ENCODE assay signal across 2 cellular contexts in the genomic region with DNA sequence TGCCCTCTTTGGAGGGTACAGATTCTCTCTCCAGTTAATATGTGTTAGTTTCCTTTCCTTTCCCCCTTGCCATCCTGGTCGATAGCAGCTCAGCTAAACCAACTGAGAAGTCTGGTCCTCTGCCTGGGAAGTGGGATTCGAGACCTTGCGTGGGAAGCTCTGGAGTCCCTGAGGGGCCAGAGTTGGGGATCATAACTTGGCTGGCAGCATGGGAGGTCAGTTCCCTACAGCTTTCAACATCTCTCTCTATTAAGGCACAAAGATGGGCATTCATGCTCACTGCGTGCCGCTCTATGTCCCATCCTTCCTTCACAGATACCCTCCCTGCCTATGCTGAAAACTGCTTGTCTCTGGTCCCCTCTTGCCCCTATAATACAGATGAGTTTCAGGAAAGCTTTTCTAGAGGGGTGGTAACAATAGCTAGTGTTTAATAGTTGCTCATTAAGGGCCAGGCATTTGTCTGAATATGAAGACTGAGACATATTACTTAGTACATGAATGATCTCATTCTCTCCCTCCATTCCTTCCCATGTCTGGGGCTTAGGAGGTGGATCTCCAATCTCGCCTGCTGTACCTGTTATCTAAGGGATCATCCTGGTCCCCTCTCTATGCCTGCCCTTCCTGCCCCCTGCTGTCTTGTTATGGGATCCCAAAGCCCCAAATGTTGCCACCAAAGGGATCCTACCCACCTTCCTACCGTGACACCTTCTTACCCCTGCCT.
TF ChIP-seq lines count a peak whose summit lies in the region.

No MANE protein-coding gene starts in this region.

TF ChIP-seq in A549, 52 proteins besides CTCF, POLR2A, EP300 and RAD21 (continued from another document):
- TF ChIP-seq, protein P1, sequence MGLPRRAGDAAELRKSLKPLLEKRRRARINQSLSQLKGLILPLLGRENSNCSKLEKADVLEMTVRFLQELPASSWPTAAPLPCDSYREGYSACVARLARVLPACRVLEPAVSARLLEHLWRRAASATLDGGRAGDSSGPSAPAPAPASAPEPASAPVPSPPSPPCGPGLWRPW (IDR thresholded peaks at IDR 0.05) = no peak
- no peak for TF ChIP-seq CBX8 (IDR thresholded peaks at IDR 0.05)
- no peak for TF ChIP-seq MAFK (IDR thresholded peaks at IDR 0.05; ENCODE audit: partially characterized antibody)
- no peak for TF ChIP-seq FOSL2 (IDR thresholded peaks at IDR 0.05)
- no peak for TF ChIP-seq FOSL2 (CRISPR knock-in tag; IDR thresholded peaks at IDR 0.05)
- TF ChIP-seq, protein P2, sequence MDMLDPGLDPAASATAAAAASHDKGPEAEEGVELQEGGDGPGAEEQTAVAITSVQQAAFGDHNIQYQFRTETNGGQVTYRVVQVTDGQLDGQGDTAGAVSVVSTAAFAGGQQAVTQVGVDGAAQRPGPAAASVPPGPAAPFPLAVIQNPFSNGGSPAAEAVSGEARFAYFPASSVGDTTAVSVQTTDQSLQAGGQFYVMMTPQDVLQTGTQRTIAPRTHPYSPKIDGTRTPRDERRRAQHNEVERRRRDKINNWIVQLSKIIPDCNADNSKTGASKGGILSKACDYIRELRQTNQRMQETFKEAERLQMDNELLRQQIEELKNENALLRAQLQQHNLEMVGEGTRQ (IDR thresholded peaks at IDR 0.05) = no peak
- TF ChIP-seq, protein P3, sequence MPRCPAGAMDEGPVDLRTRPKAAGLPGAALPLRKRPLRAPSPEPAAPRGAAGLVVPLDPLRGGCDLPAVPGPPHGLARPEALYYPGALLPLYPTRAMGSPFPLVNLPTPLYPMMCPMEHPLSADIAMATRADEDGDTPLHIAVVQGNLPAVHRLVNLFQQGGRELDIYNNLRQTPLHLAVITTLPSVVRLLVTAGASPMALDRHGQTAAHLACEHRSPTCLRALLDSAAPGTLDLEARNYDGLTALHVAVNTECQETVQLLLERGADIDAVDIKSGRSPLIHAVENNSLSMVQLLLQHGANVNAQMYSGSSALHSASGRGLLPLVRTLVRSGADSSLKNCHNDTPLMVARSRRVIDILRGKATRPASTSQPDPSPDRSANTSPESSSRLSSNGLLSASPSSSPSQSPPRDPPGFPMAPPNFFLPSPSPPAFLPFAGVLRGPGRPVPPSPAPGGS (IDR thresholded peaks at IDR 0.05) = no peak
- TF ChIP-seq MAZ (IDR thresholded peaks at IDR 0.05; ENCODE audit: borderline replicate concordance, low read depth, low read length) = no peak
- TF ChIP-seq, protein P4, sequence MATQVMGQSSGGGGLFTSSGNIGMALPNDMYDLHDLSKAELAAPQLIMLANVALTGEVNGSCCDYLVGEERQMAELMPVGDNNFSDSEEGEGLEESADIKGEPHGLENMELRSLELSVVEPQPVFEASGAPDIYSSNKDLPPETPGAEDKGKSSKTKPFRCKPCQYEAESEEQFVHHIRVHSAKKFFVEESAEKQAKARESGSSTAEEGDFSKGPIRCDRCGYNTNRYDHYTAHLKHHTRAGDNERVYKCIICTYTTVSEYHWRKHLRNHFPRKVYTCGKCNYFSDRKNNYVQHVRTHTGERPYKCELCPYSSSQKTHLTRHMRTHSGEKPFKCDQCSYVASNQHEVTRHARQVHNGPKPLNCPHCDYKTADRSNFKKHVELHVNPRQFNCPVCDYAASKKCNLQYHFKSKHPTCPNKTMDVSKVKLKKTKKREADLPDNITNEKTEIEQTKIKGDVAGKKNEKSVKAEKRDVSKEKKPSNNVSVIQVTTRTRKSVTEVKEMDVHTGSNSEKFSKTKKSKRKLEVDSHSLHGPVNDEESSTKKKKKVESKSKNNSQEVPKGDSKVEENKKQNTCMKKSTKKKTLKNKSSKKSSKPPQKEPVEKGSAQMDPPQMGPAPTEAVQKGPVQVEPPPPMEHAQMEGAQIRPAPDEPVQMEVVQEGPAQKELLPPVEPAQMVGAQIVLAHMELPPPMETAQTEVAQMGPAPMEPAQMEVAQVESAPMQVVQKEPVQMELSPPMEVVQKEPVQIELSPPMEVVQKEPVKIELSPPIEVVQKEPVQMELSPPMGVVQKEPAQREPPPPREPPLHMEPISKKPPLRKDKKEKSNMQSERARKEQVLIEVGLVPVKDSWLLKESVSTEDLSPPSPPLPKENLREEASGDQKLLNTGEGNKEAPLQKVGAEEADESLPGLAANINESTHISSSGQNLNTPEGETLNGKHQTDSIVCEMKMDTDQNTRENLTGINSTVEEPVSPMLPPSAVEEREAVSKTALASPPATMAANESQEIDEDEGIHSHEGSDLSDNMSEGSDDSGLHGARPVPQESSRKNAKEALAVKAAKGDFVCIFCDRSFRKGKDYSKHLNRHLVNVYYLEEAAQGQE (IDR thresholded peaks at IDR 0.05) = no peak
- no peak for TF ChIP-seq JUNB (IDR thresholded peaks at IDR 0.05)
- TF ChIP-seq TP53 (CRISPR knock-in tag; IDR thresholded peaks at IDR 0.05) = no peak
- TF ChIP-seq RNF2 (IDR thresholded peaks at IDR 0.05; ENCODE audit: borderline replicate concordance, low read depth) = no peak
- no peak for TF ChIP-seq RFX5 (IDR thresholded peaks at IDR 0.05)
TF ChIP-seq in A549: peak in this region for 0.

TF ChIP-seq in WTC11, 78 proteins besides CTCF, POLR2A, EP300 and RAD21 (continued from another document):
- TF ChIP-seq, protein P5, sequence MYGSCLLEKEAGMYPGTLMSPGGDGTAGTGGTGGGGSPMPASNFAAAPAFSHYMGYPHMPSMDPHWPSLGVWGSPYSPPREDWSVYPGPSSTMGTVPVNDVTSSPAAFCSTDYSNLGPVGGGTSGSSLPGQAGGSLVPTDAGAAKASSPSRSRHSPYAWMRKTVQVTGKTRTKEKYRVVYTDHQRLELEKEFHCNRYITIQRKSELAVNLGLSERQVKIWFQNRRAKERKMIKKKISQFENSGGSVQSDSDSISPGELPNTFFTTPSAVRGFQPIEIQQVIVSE (CRISPR knock-in tag; IDR thresholded peaks at IDR 0.05; ENCODE audit: borderline replicate concordance) = no peak
- TF ChIP-seq, protein P6, sequence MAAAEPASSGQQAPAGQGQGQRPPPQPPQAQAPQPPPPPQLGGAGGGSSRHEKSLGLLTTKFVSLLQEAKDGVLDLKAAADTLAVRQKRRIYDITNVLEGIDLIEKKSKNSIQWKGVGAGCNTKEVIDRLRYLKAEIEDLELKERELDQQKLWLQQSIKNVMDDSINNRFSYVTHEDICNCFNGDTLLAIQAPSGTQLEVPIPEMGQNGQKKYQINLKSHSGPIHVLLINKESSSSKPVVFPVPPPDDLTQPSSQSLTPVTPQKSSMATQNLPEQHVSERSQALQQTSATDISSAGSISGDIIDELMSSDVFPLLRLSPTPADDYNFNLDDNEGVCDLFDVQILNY (CRISPR knock-in tag; IDR thresholded peaks at IDR 0.05) = no peak
- TF ChIP-seq, protein P7, sequence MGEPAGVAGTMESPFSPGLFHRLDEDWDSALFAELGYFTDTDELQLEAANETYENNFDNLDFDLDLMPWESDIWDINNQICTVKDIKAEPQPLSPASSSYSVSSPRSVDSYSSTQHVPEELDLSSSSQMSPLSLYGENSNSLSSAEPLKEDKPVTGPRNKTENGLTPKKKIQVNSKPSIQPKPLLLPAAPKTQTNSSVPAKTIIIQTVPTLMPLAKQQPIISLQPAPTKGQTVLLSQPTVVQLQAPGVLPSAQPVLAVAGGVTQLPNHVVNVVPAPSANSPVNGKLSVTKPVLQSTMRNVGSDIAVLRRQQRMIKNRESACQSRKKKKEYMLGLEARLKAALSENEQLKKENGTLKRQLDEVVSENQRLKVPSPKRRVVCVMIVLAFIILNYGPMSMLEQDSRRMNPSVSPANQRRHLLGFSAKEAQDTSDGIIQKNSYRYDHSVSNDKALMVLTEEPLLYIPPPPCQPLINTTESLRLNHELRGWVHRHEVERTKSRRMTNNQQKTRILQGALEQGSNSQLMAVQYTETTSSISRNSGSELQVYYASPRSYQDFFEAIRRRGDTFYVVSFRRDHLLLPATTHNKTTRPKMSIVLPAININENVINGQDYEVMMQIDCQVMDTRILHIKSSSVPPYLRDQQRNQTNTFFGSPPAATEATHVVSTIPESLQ (CRISPR knock-in tag; IDR thresholded peaks at IDR 0.05) = no peak
- TF ChIP-seq, protein P8, sequence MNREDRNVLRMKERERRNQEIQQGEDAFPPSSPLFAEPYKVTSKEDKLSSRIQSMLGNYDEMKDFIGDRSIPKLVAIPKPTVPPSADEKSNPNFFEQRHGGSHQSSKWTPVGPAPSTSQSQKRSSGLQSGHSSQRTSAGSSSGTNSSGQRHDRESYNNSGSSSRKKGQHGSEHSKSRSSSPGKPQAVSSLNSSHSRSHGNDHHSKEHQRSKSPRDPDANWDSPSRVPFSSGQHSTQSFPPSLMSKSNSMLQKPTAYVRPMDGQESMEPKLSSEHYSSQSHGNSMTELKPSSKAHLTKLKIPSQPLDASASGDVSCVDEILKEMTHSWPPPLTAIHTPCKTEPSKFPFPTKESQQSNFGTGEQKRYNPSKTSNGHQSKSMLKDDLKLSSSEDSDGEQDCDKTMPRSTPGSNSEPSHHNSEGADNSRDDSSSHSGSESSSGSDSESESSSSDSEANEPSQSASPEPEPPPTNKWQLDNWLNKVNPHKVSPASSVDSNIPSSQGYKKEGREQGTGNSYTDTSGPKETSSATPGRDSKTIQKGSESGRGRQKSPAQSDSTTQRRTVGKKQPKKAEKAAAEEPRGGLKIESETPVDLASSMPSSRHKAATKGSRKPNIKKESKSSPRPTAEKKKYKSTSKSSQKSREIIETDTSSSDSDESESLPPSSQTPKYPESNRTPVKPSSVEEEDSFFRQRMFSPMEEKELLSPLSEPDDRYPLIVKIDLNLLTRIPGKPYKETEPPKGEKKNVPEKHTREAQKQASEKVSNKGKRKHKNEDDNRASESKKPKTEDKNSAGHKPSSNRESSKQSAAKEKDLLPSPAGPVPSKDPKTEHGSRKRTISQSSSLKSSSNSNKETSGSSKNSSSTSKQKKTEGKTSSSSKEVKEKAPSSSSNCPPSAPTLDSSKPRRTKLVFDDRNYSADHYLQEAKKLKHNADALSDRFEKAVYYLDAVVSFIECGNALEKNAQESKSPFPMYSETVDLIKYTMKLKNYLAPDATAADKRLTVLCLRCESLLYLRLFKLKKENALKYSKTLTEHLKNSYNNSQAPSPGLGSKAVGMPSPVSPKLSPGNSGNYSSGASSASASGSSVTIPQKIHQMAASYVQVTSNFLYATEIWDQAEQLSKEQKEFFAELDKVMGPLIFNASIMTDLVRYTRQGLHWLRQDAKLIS (CRISPR knock-in tag; IDR thresholded peaks at IDR 0.05; ENCODE audit: borderline replicate concordance) = no peak
- TF ChIP-seq RORB (CRISPR knock-in tag; IDR thresholded peaks at IDR 0.05) = no peak
- TF ChIP-seq, protein P2 (CRISPR knock-in tag; IDR thresholded peaks at IDR 0.05) = no peak
